In genomic region chr5:79990205-79990597, GRCh38 we compare ENCODE assay signal across 1 cellular context.
TF ChIP-seq lines count a peak whose summit lies in the region.

No MANE protein-coding gene starts in this region.

TF ChIP-seq in GM12878, 131 proteins besides CTCF, POLR2A, EP300 and RAD21 (continued from another document):
- TF ChIP-seq E4F1 (IDR thresholded peaks at IDR 0.05; ENCODE audit: borderline replicate concordance, partially characterized antibody): no peak
- TF ChIP-seq GATAD2B (conservative IDR thresholded peaks at IDR 0.05; ENCODE audit: low read depth): no peak
- TF ChIP-seq ZSCAN29 (IDR thresholded peaks at IDR 0.05): no peak
- no peak for TF ChIP-seq RB1 (IDR thresholded peaks at IDR 0.05; ENCODE audit: borderline replicate concordance)
- TF ChIP-seq ZNF384 (IDR thresholded peaks at IDR 0.05; ENCODE audit: borderline replicate concordance, low read depth, low read length): 0 out of 2 replicates have a peak, but pooled peaks have one; percentile 22
- 0 out of 2 replicates have a peak, but pooled peaks have one; percentile 52 for TF ChIP-seq TBL1XR1 (IDR thresholded peaks at IDR 0.05; ENCODE audit: low read depth, low read length)
- TF ChIP-seq NFIC (IDR thresholded peaks at IDR 0.05; ENCODE audit: low read depth, low read length): peak; percentile 74
- peak; percentile 33; the same call in 1 of the 2 replicates for TF ChIP-seq PML (IDR thresholded peaks at IDR 0.05; ENCODE audit: low read length)
- no peak for TF ChIP-seq HDAC6 (IDR thresholded peaks at IDR 0.05; ENCODE audit: unreplicated experiment)
- TF ChIP-seq, protein P1, sequence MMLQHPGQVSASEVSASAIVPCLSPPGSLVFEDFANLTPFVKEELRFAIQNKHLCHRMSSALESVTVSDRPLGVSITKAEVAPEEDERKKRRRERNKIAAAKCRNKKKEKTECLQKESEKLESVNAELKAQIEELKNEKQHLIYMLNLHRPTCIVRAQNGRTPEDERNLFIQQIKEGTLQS (IDR thresholded peaks at IDR 0.05; ENCODE audit: borderline replicate concordance, extremely low read depth, low read depth, low read length): no peak
- no peak for TF ChIP-seq SRF (IDR thresholded peaks at IDR 0.05; ENCODE audit: low read depth in 2 of 2, low read length in 2 of 2)
- peak; percentile 72 for TF ChIP-seq RUNX3 (IDR thresholded peaks at IDR 0.05; ENCODE audit: low read length)
- TF ChIP-seq HSF1 (IDR thresholded peaks at IDR 0.05; ENCODE audit: low read depth, low read length): no peak
- TF ChIP-seq ATF2 (IDR thresholded peaks at IDR 0.05; ENCODE audit: low read length): peak; percentile 73
- peak; percentile 18 to 37; a peak in 3 of 4 replicates for TF ChIP-seq IKZF2 (IDR thresholded peaks at IDR 0.05)
- TF ChIP-seq BCL3 (IDR thresholded peaks at IDR 0.05; ENCODE audit: borderline replicate concordance, insufficient read depth, low read depth, low read length, poor library complexity, severe bottlenecking): no peak
- no peak for TF ChIP-seq SP1 (IDR thresholded peaks at IDR 0.05; ENCODE audit: low read depth, low read length)
- TF ChIP-seq ZBED1 (IDR thresholded peaks at IDR 0.05; ENCODE audit: borderline replicate concordance): 0 out of 2 replicates have a peak, but pooled peaks have one; percentile 30
- no peak for TF ChIP-seq CBX3 (IDR thresholded peaks at IDR 0.05; ENCODE audit: borderline replicate concordance, low read depth)
- no peak for TF ChIP-seq MTA3 (IDR thresholded peaks at IDR 0.05; ENCODE audit: borderline replicate concordance, low read length)
- no peak for TF ChIP-seq MYC (IDR thresholded peaks at IDR 0.05; ENCODE audit: insufficient read depth, insufficient read length, insufficient replicate concordance, low read length, severe bottlenecking)
- TF ChIP-seq, protein P2, sequence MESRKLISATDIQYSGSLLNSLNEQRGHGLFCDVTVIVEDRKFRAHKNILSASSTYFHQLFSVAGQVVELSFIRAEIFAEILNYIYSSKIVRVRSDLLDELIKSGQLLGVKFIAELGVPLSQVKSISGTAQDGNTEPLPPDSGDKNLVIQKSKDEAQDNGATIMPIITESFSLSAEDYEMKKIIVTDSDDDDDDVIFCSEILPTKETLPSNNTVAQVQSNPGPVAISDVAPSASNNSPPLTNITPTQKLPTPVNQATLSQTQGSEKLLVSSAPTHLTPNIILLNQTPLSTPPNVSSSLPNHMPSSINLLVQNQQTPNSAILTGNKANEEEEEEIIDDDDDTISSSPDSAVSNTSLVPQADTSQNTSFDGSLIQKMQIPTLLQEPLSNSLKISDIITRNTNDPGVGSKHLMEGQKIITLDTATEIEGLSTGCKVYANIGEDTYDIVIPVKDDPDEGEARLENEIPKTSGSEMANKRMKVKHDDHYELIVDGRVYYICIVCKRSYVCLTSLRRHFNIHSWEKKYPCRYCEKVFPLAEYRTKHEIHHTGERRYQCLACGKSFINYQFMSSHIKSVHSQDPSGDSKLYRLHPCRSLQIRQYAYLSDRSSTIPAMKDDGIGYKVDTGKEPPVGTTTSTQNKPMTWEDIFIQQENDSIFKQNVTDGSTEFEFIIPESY (IDR thresholded peaks at IDR 0.05): no peak
- peak; percentile 14; the same call in 1 of the 2 replicates for TF ChIP-seq EED (IDR thresholded peaks at IDR 0.05; ENCODE audit: low read depth)
- peak; percentile 44; the same call in 1 of the 2 replicates for TF ChIP-seq FOXM1 (IDR thresholded peaks at IDR 0.05; ENCODE audit: low read depth, low read length)
